8 cellular contexts compared by ENCODE assay signal in the genomic region with DNA sequence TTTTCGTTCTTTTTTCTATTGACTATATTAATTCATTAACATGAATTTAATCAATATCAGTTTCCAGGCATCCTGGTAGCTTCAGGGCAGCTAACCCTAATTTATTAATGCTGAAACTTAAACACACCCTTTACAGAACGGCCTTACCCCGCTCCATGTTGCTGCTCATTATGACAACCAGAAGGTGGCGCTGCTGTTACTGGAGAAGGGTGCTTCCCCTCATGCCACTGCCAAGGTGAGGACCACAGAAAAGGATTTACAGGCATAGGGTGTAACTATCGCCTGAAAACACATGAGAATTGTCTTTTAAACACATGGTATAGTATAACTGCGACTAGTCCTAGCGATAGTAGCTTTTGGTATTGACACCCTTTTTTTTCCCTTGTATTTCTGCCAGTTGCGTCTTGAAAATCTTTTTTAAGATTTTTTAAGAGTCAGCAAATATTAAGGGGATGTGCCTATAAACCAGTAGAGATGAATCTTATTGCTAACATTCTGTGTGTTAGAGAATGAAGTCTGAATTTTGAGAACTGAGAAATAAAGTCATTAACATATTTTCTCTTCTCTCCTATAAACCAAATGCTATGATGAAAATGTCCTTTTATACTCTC.
DNase-seq lines count a peak whose midpoint lies in the region; ATAC-seq, FAIRE-seq and TF ChIP-seq lines count a peak whose summit lies in the region.

No MANE protein-coding gene starts in this region.

- FAIRE-seq in D721Med (lab: Jason Lieb, UNC): no peak

- no peak overlapping the region for H3K27ac Mint-ChIP-seq in activated CD8-positive, alpha-beta memory T cell treated with anti-CD3 and anti-CD28 coated beads, Interleukin-2, amount 10 ng/mL, durations not matched to agents 7 days and 5 days

- DNase-seq in D721Med (ENCODE audit: insufficient read length, low spot score) (peak; percentile 21), NOMO-1 treated with DMSO at 0.1 percent for 48 hours (lab: John Stamatoyannopoulos, UW; ENCODE audit: unreplicated experiment) (peak; percentile 70), fibroblast of peridontal ligament (ENCODE audit: extremely low read depth) (peak; percentile 80), nucleus accumbens (lab: John Stamatoyannopoulos, UW) (peak in 44 of 56 donors; percentile 4 to 79 (median 35)), upper lobe of left lung (peak in 1 of 2 donors; percentile 56)
- peak; percentile 76 for DNase-seq in activated CD8-positive, alpha-beta memory T cell treated with anti-CD3 and anti-CD28 coated beads, Interleukin-2, amount 10 ng/mL, durations not matched to agents 7 days and 5 days

- no peak for TF ChIP-seq POLR2A in upper lobe of left lung (IDR thresholded peaks at IDR 0.05)

- 20% methylated on average over 8 of the region's 8 CpGs for WGBS in upper lobe of left lung, 2 donors

- TF ChIP-seq CTCF in D721Med (IDR thresholded peaks at IDR 0.05; ENCODE audit: insufficient read depth, missing control alignments) (peak; percentile 92), upper lobe of left lung (IDR thresholded peaks at IDR 0.05) (peak in 5 of 6 experiments; percentile 32 to 64 (median 54))

- no peak overlapping the region for H3K27ac ChIP-seq in upper lobe of left lung

- H3K27me3 ChIP-seq in upper lobe of left lung: no peaks in the 10 kb centered on the region

- H3K4me3 Mint-ChIP-seq in activated CD8-positive, alpha-beta memory T cell treated with anti-CD3 and anti-CD28 coated beads, Interleukin-2, amount 10 ng/mL, durations not matched to agents 7 days and 5 days: no peak overlapping the region

- H3K27me3 Mint-ChIP-seq in activated CD8-positive, alpha-beta memory T cell treated with anti-CD3 and anti-CD28 coated beads, Interleukin-2, amount 10 ng/mL, durations not matched to agents 7 days and 5 days: peaks cover 32% of the 10 kb centered on the region

- no peaks in the 10 kb centered on the region for H3K36me3 ChIP-seq in upper lobe of left lung

- H3K4me3 ChIP-seq in upper lobe of left lung: no peak overlapping the region

- no peaks in the 10 kb centered on the region for H3K4me1 ChIP-seq in upper lobe of left lung

- no peaks in the 10 kb centered on the region for H3K4me1 Mint-ChIP-seq in activated CD8-positive, alpha-beta memory T cell treated with anti-CD3 and anti-CD28 coated beads, Interleukin-2, amount 10 ng/mL, durations not matched to agents 7 days and 5 days

- TF ChIP-seq EP300 in upper lobe of left lung (IDR thresholded peaks at IDR 0.05): no peak

- peak; percentile 97 for ATAC-seq in GM19455 (IDR thresholded peaks at IDR 0.05; ENCODE audit: unreplicated experiment)
- ATAC-seq in HG03460 (IDR thresholded peaks at IDR 0.05; ENCODE audit: unreplicated experiment): peak; percentile 99
- peak; percentile 87 for ATAC-seq in activated CD8-positive, alpha-beta memory T cell treated with anti-CD3 and anti-CD28 coated beads, Interleukin-2, amount 10 ng/mL, durations not matched to agents 7 days and 5 days
- ATAC-seq in upper lobe of left lung (ENCODE audit: low FRiP score in 2 of 2): peak; percentile 78 to 86

- no peaks in the 10 kb centered on the region for H3K9me3 ChIP-seq in upper lobe of left lung

- no peaks in the 10 kb centered on the region for H3K36me3 Mint-ChIP-seq in activated CD8-positive, alpha-beta memory T cell treated with anti-CD3 and anti-CD28 coated beads, Interleukin-2, amount 10 ng/mL, durations not matched to agents 7 days and 5 days

- H3K9me3 Mint-ChIP-seq in activated CD8-positive, alpha-beta memory T cell treated with anti-CD3 and anti-CD28 coated beads, Interleukin-2, amount 10 ng/mL, durations not matched to agents 7 days and 5 days (ENCODE audit: low read depth): no peaks in the 10 kb centered on the region

- CTCF ChIA-PET in activated CD8-positive, alpha-beta memory T cell treated with anti-CD3 and anti-CD28 coated beads, Interleukin-2, amount 10 ng/mL, durations not matched to agents 7 days and 5 days (lab: Charles Lee): interaction anchor here (0.7 to 1.8 kb wide), 6 partner anchors 10 to 117 kb away, joined by 3 to 7 read pairs (median 4); no protein-coding TSS in a partner anchor
